Comparison of ENCODE assay signal across 1 cellular context in the genomic region with DNA sequence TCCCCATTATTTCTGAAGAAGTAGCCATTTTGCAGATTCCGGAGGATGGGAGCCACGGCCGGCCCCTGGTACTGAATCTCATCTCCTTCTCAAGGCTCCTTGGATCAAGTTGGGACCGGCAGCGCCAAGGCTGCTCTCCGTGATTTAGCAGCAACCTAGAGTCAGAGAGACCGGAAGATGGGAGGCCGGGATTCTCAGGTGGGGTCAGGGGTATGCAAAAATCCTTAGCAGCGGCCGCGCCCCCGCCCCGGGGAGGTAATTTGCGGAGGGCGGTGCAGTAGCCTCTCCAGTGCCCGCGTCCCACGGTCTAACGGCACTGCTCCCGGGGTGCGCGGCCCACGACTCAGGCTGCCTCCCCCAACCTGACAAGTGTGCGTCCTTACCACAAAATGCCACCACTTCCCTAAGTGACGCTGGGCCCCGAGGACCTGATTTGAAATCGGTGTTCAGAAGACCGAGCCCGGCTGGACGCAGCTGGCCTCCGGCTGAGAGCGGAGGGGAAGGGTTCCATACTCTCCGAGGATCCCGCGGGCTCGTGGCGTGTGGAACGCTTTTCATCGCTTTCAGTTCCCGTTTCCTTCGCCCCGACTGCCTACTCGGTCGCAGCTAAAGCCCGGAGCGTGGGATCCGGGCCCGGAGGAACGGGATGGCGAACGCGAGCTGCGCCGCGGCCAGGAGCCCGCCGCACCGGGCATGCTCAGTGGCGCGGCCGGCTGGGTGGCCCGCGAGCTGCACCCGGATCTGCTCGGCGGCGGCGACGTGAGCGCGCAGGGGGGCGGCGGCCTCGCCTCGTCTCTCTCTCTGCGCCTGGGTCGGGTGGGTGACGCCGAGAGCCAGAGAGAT.
A peak's percentile ranks its signal among the peaks of the same experiment; 100 is the strongest.
TF ChIP-seq lines count a peak whose summit lies in the region.

A gene with protein sequence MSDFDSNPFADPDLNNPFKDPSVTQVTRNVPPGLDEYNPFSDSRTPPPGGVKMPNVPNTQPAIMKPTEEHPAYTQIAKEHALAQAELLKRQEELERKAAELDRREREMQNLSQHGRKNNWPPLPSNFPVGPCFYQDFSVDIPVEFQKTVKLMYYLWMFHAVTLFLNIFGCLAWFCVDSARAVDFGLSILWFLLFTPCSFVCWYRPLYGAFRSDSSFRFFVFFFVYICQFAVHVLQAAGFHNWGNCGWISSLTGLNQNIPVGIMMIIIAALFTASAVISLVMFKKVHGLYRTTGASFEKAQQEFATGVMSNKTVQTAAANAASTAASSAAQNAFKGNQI (plus strand): TSS at position 787 of the 843 bp plus-strand sequence. CDS start 55 bp downstream, at position 842.

TF ChIP-seq in H1, 55 proteins besides CTCF, POLR2A, EP300 and RAD21 (continued from another document):
- TF ChIP-seq GABPA (IDR thresholded peaks at IDR 0.05; ENCODE audit: borderline replicate concordance, insufficient read depth, low read length): no peak; the same call in 1 of the 2 replicates
- no peak for TF ChIP-seq RXRA (IDR thresholded peaks at IDR 0.05; ENCODE audit: insufficient read depth, low read depth, low read length)
- TF ChIP-seq RFX5 (IDR thresholded peaks at IDR 0.05; ENCODE audit: borderline replicate concordance, low read depth, low read length): no peak; the same call in 1 of the 2 replicates
- peak; percentile 39; the same call in 1 of the 2 replicates for TF ChIP-seq BACH1 (IDR thresholded peaks at IDR 0.05; ENCODE audit: low read length)
- peak; percentile 86 for TF ChIP-seq CREB1 (IDR thresholded peaks at IDR 0.05)
- no peak for TF ChIP-seq MAFK (IDR thresholded peaks at IDR 0.05; ENCODE audit: low read depth, low read length)
TF ChIP-seq in H1: peak in this region for 20.
